11 cellular contexts compared by ENCODE assay signal in genomic region chr4:157004279-157005161, GRCh38. TPM values are rescaled to one million over a fixed set of nuclear protein-coding genes. Genes with fewer than 3 reads are reported as not detected.
DNase-seq lines count a peak whose midpoint lies in the region; ATAC-seq, FAIRE-seq and TF ChIP-seq lines count a peak whose summit lies in the region.
"Had no signal": no experiment of that assay in that cellular context is flagged by ENCODE, and none has a peak within 500 bp of the region (broad histone marks: within the 10 kb centered on the region; RNA-seq: fewer than 3 reads in every experiment).

No MANE protein-coding gene starts in this region.

- H3K36me3 ChIP-seq in SK-N-MC (ENCODE audit: insufficient read depth, low read length) (no peaks in the 10 kb centered on the region), fibroblast of lung (ENCODE audit: control insufficient read depth, insufficient read depth, low read length) (no peaks in the 10 kb centered on the region), osteoblast (ENCODE audit: insufficient read depth, low read length) (no peaks in the 10 kb centered on the region), H7 (replicated peaks; ENCODE audit: control insufficient read depth, insufficient read depth, low read length) (no peaks in the 10 kb centered on the region)

- FAIRE-seq in A549 (lab: Jason Lieb, UNC) (no peak), urothelium cell line (lab: Jason Lieb, UNC) (no peak)
- FAIRE-seq: GM12891, kidney had no signal

- H2AFZ ChIP-seq in fibroblast of lung (ENCODE audit: low read length) (no peak overlapping the region), osteoblast (ENCODE audit: low read length) (peak overlapping the region; percentile 26)

- H3K4me1 ChIP-seq in A549, result peaks cover 15% of the 10 kb centered on the region
- H3K4me1 ChIP-seq in fibroblast of lung (ENCODE audit: control insufficient read depth, extremely low read depth, insufficient read depth, low read length), result no peaks in the 10 kb centered on the region
- H3K4me1 ChIP-seq in osteoblast (ENCODE audit: insufficient read depth, low read length), result peaks cover 6% of the 10 kb centered on the region

- ATAC-seq in A549, result no peak

- peak overlapping the region in 1 of 2 experiments; percentile 19; a peak in 1 of 6 replicates for H3K27ac ChIP-seq in A549
- H3K27ac ChIP-seq in SK-N-MC, result 0 out of 2 replicates have a peak overlapping the region, but pooled peaks have one; percentile 1
- H3K27ac ChIP-seq in fibroblast of lung (ENCODE audit: insufficient read depth, low read length), result no peak overlapping the region
- peak overlapping the region; percentile 53 for H3K27ac ChIP-seq in osteoblast (ENCODE audit: low read depth, low read length)

- H4K20me1 ChIP-seq in fibroblast of lung (ENCODE audit: control insufficient read depth, extremely low read depth, insufficient read depth, low read length) (no peaks in the 10 kb centered on the region), osteoblast (ENCODE audit: insufficient read depth, low read length) (no peaks in the 10 kb centered on the region)

- no peak for TF ChIP-seq POLR2A in A549 (IDR thresholded peaks at IDR 0.05; ENCODE audit: low read length)

- TF ChIP-seq CTCF in A549 (IDR thresholded peaks at IDR 0.05) (no peak), fibroblast of lung (conservative IDR thresholded peaks at IDR 0.05 in 1 of 2, IDR thresholded peaks at IDR 0.05 in 1 of 2; ENCODE audit: low read depth in 1 of 2, low read length in 2 of 2) (no peak), osteoblast (IDR thresholded peaks at IDR 0.05; ENCODE audit: extremely low read depth, low read depth, low read length) (no peak)

- H3K4me2 ChIP-seq in A549 (peak overlapping the region; percentile 30; the same call in 1 of the 3 replicates), fibroblast of lung (ENCODE audit: extremely low read depth, insufficient read depth, low read length) (no peak overlapping the region), osteoblast (ENCODE audit: insufficient read depth, low read length) (no peak overlapping the region)

- H3K79me2 ChIP-seq in fibroblast of lung (ENCODE audit: control insufficient read depth, insufficient read depth, low read length), result no peaks in the 10 kb centered on the region
- H3K79me2 ChIP-seq in osteoblast (ENCODE audit: insufficient read depth, low read length), result no peaks in the 10 kb centered on the region

- no peak for TF ChIP-seq RAD21 in A549 (conservative IDR thresholded peaks at IDR 0.05 in 1 of 2, IDR thresholded peaks at IDR 0.05 in 1 of 2)

- H3K27me3 ChIP-seq in fibroblast of lung (ENCODE audit: control insufficient read depth, insufficient read depth, low read length) (no peaks in the 10 kb centered on the region), osteoblast (ENCODE audit: insufficient read depth, low read length) (no peaks in the 10 kb centered on the region), H7 (ENCODE audit: control insufficient read depth, insufficient read depth, low read length) (no peaks in the 10 kb centered on the region)

- WGBS in A549 (ENCODE audit: missing lambda C conversion rate), result 65% methylated on average over 5 of the region's 5 CpGs

- H3K4me3 ChIP-seq in A549 (no peak overlapping the region), SK-N-MC (no peak overlapping the region), fibroblast of lung (replicated peaks in 1 of 4; ENCODE audit: control extremely low read depth in 1 of 4, insufficient read depth in 1 of 4, low read depth in 3 of 4, low read length in 4 of 4) (no peak overlapping the region), osteoblast (ENCODE audit: insufficient read depth, low read length) (no peak overlapping the region), H7 (ENCODE audit: insufficient read depth, low read depth, low read length) (no peak overlapping the region)

- no peak for DNase-seq in A549 (ENCODE audit: low read depth in 1 of 2, low spot score in 1 of 2)
- no peak for DNase-seq in SK-N-MC (ENCODE audit: low read depth, low spot score)
- peak; percentile 16 to 33 for DNase-seq in fibroblast of lung (ENCODE audit: low read depth in 2 of 2)
- no peak for DNase-seq in osteoblast (ENCODE audit: insufficient read length, low spot score, missing footprints)
- DNase-seq in H7, result no peak
- DNase-seq in amniotic stem cell (lab: John Stamatoyannopoulos, UW), result no peak
- no peak for DNase-seq in stimulated activated CD8-positive, alpha-beta memory T cell treated with anti-CD3 and anti-CD28 coated beads, Interleukin-4, amount 100 ng/mL, for 48 hours
- DNase-seq in urothelium cell line (ENCODE audit: low spot score), result no peak
- DNase-seq: kidney, NCI-H510A had no signal

- H3K9me3 ChIP-seq in A549 (no peaks in the 10 kb centered on the region), SK-N-MC (ENCODE audit: low read depth, low read length) (no peaks in the 10 kb centered on the region), fibroblast of lung (ENCODE audit: control insufficient read depth, insufficient read depth, low read depth, low read length) (no peaks in the 10 kb centered on the region), osteoblast (ENCODE audit: low read depth, low read length) (no peaks in the 10 kb centered on the region)

- no peak for TF ChIP-seq EP300 in A549 (IDR thresholded peaks at IDR 0.05)

- CTCF ChIA-PET in A549 (lab: Yijun Ruan, JAX), result no interaction called here

- H3K9ac ChIP-seq in SK-N-MC (ENCODE audit: insufficient read length), result no peak overlapping the region
- H3K9ac ChIP-seq in fibroblast of lung (ENCODE audit: insufficient read depth, low read length), result no peak overlapping the region

- POLR2A ChIA-PET in A549 (lab: Yijun Ruan, JAX), result no interaction called here

TF ChIP-seq in A549, 52 proteins besides CTCF, POLR2A, EP300 and RAD21:
- TF ChIP-seq JUNB (IDR thresholded peaks at IDR 0.05) (no peak), ZNF302 (CRISPR knock-in tag; IDR thresholded peaks at IDR 0.05) (no peak), RFX5 (IDR thresholded peaks at IDR 0.05) (no peak), TP53 (CRISPR knock-in tag; IDR thresholded peaks at IDR 0.05) (no peak), RCOR1 (IDR thresholded peaks at IDR 0.05; ENCODE audit: low read depth, low read length) (no peak), ZSCAN20 (CRISPR knock-in tag; IDR thresholded peaks at IDR 0.05) (no peak), RARB (CRISPR knock-in tag; IDR thresholded peaks at IDR 0.05) (no peak), HMGXB4 (CRISPR knock-in tag; IDR thresholded peaks at IDR 0.05; ENCODE audit: borderline replicate concordance) (no peak), KDM1A (IDR thresholded peaks at IDR 0.05; ENCODE audit: low read depth) (no peak), MYC (IDR thresholded peaks at IDR 0.05; ENCODE audit: borderline replicate concordance, low read length) (no peak), POLR2AphosphoS2 (conservative IDR thresholded peaks at IDR 0.05; ENCODE audit: low read length) (no peak), ATOH8 (CRISPR knock-in tag; IDR thresholded peaks at IDR 0.05; ENCODE audit: low read depth) (no peak), NPAS2 (CRISPR knock-in tag; IDR thresholded peaks at IDR 0.05; ENCODE audit: borderline replicate concordance) (no peak), NFE2L2 (conservative IDR thresholded peaks at IDR 0.05; ENCODE audit: low read length) (no peak), CHD2 (IDR thresholded peaks at IDR 0.05; ENCODE audit: low read length, partially characterized antibody) (no peak)

RNA-seq across cellular contexts. Expression of gene PDGFC, which starts 32.9 kb away (rescaled TPM):
- polyA plus RNA-seq in A549 (2011; rRNA removed) (4.1 and 4.5 TPM in 2 replicates), A549 (2017; fragmentation: RNase III; extraction: RNeasy Plus Mini Kit Qiagen cat#74134 plus additional on column Dnase treatment) (2.6 to 4.2 TPM (median 3.5 TPM) in 3 replicates), fibroblast of lung (43.4 and 55.3 TPM in 2 replicates)
- polyA plus RNA-seq in A549 (2012; cell fraction: cytosol; rRNA removed), result 0.38 and 0.49 TPM in 2 replicates
- polyA plus RNA-seq in A549 (2012; cell fraction: nucleus; rRNA removed), result 0.79 and 1.2 TPM in 2 replicates
- 5.3 and 7.0 TPM in 2 replicates for polyA minus RNA-seq in A549 (2011; rRNA and poly(A)+ RNA removed)
- total RNA-seq in fibroblast of lung (67.3 and 103 TPM in 2 replicates), osteoblast (145 and 147 TPM in 2 replicates)
- 46.0 and 65.9 TPM in 2 replicates for polyA plus RNA-seq in fibroblast of lung (2012)
- 44.5 and 45.4 TPM in 2 replicates for polyA minus RNA-seq in fibroblast of lung (ENCODE audit: low replicate concordance)
- total RNA-seq in H7 (2014; rRNA removed; shearing (Covaris generic)), result 5.1 and 6.5 TPM in 2 replicates

Comparison
In these comparisons a context has a peak if more than half of its experiments do, and no peak if none do; other contexts are left out.
1. DNase-seq: peak in fibroblast of lung (2 of 2); none in A549 (0 of 2), SK-N-MC (single experiment), osteoblast (single experiment), H7 (single experiment), amniotic stem cell (single experiment), stimulated activated CD8-positive, alpha-beta memory T cell treated with anti-CD3 and anti-CD28 coated beads, Interleukin-4, amount 100 ng/mL, for 48 hours (single experiment) and urothelium cell line (single experiment).